In genomic region chr6:54267798-54268197, GRCh38 we compare ENCODE assay signal across 9 cellular contexts. TPM values are rescaled to one million over a fixed set of nuclear protein-coding genes. Genes with fewer than 3 reads are reported as not detected.
DNase-seq lines count a peak whose midpoint lies in the region; ATAC-seq, FAIRE-seq and TF ChIP-seq lines count a peak whose summit lies in the region.
"Had no signal": no experiment of that assay in that cellular context is flagged by ENCODE, and none has a peak within 500 bp of the region (broad histone marks: within the 10 kb centered on the region; RNA-seq: fewer than 3 reads in every experiment).

No MANE protein-coding gene starts in this region.

- DNase-seq in GM10266 (ENCODE audit: extremely low spot score): no peak
- DNase-seq in HT-29 (ENCODE audit: low spot score): peak; percentile 81
- DNase-seq in SKM-1 (lab: John Stamatoyannopoulos, UW; ENCODE audit: unreplicated experiment): peak; percentile 17
- DNase-seq in kidney: no peak
- no peak for DNase-seq in activated T-cell treated with anti-CD3 and anti-CD28 coated beads, Interleukin-2, amount 50 U/mL, for 24 hours
- DNase-seq: psoas muscle had no signal

- H3K36me3 Mint-ChIP-seq in activated T-cell treated with anti-CD3 and anti-CD28 coated beads, Interleukin-2, amount 50 U/mL, for 24 hours (ENCODE audit: low read depth): no peaks in the 10 kb centered on the region

- H3K4me1 Mint-ChIP-seq in activated T-cell treated with anti-CD3 and anti-CD28 coated beads, Interleukin-2, amount 50 U/mL, for 24 hours (ENCODE audit: low read depth): no peaks in the 10 kb centered on the region

- no peaks in the 10 kb centered on the region for H3K27me3 Mint-ChIP-seq in activated T-cell treated with anti-CD3 and anti-CD28 coated beads, Interleukin-2, amount 50 U/mL, for 24 hours

- intact Hi-C loops in kidney (cut with DNase I): no loop called here

- H3K9ac ChIP-seq in kidney (ENCODE audit: low read length in 2 of 2): no peak overlapping the region

- H3K9me3 Mint-ChIP-seq in activated T-cell treated with anti-CD3 and anti-CD28 coated beads, Interleukin-2, amount 50 U/mL, for 24 hours: no peaks in the 10 kb centered on the region

- H3K27ac ChIP-seq in kidney (ENCODE audit: low read depth in 2 of 2, low read length in 2 of 2): no peak overlapping the region
- H3K27ac ChIP-seq: psoas muscle had no signal

- H3K4me1 ChIP-seq in kidney (ENCODE audit: control insufficient read depth in 1 of 2, insufficient read depth in 1 of 2, low read depth in 1 of 2, low read length in 2 of 2): no peaks in the 10 kb centered on the region

- H3K27ac Mint-ChIP-seq in activated T-cell treated with anti-CD3 and anti-CD28 coated beads, Interleukin-2, amount 50 U/mL, for 24 hours: no peak overlapping the region

- no peaks in the 10 kb centered on the region for H3K36me3 ChIP-seq in kidney (ENCODE audit: control insufficient read depth in 1 of 2, insufficient read depth in 2 of 2, low read length in 2 of 2)

- no peak overlapping the region for H3K4me3 Mint-ChIP-seq in activated T-cell treated with anti-CD3 and anti-CD28 coated beads, Interleukin-2, amount 50 U/mL, for 24 hours

- ATAC-seq in HG02759 (IDR thresholded peaks at IDR 0.05; ENCODE audit: unreplicated experiment) (no peak), GM21723 (IDR thresholded peaks at IDR 0.05; ENCODE audit: unreplicated experiment) (no peak), GM19328 (IDR thresholded peaks at IDR 0.05; ENCODE audit: unreplicated experiment) (no peak)

- peak; percentile 18 for TF ChIP-seq CTCF in GM10266 (IDR thresholded peaks at IDR 0.05; ENCODE audit: control insufficient read depth, insufficient read depth, low read depth, missing control alignments)
- peak; percentile 24 for TF ChIP-seq CTCF in kidney (IDR thresholded peaks at IDR 0.05; ENCODE audit: borderline replicate concordance, extremely low read depth, insufficient read depth)

- no peak overlapping the region for H3K4me3 ChIP-seq in kidney (ENCODE audit: low read length in 2 of 2)
- H3K4me3 ChIP-seq: psoas muscle had no signal

- no peaks in the 10 kb centered on the region for H3K9me3 ChIP-seq in kidney (ENCODE audit: control insufficient read depth in 1 of 2, low read length in 2 of 2)
- H3K9me3 ChIP-seq: psoas muscle had no signal

- no peak for FAIRE-seq in kidney (lab: Jason Lieb, UNC)

RNA-seq across cellular contexts. Expression of gene TINAG, which starts 40.4 kb away (rescaled TPM):
- 0.15 and 1.8 TPM in 2 replicates for total RNA-seq in HT-29 (2014; rRNA removed; shearing (Covaris generic))
- 22.1 TPM for total RNA-seq in kidney
- 73.0 TPM for polyA plus RNA-seq in kidney (ENCODE audit: insufficient read depth, low read depth, low replicate concordance)

Comparison
In these comparisons a context has a peak if more than half of its experiments do, and no peak if none do; other contexts are left out.
1. DNase-seq: peak in HT-29 (single experiment) and SKM-1 (single experiment); none in GM10266 (single experiment), kidney (single experiment) and activated T-cell treated with anti-CD3 and anti-CD28 coated beads, Interleukin-2, amount 50 U/mL, for 24 hours (single experiment).